In the genomic region with DNA sequence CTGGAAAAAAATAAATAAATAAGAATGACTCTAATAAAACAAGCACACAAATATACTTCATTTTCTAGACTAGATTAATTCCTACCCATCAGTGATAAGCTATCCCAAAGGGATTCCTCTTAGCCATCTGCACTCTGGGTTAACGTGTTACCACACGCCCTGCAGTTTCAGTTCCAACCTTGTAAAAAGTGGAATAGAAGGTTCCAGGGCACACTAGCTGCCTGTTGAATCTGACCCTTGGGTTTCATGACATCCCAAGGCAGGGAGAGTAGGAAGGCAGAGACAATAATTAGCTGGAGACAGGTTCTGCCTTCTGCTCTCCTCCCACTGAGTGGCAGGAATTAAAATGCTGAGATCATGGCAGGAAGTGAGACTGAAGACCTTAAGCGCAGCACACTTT, we compare ENCODE assay signal across 21 cellular contexts. TPM values are rescaled to one million over a fixed set of nuclear protein-coding genes. Genes with fewer than 3 reads are reported as not detected.
A peak's percentile ranks its signal among the peaks of the same experiment; 100 is the strongest.
DNase-seq lines count a peak whose midpoint lies in the region; ATAC-seq and TF ChIP-seq lines count a peak whose summit lies in the region.
"Had no signal": no experiment of that assay in that cellular context is flagged by ENCODE, and none has a peak within 500 bp of the region (broad histone marks: within the 10 kb centered on the region; RNA-seq: fewer than 3 reads in every experiment).

No MANE protein-coding gene starts in this region.

- BruUV-seq in Caco-2 (replicated peaks; lab: Mats Ljungman, UMichigan), result no TSS peak

- H3K4me1 Mint-ChIP-seq in T-helper 17 cell, result peaks cover 15% of the 10 kb centered on the region
- H3K4me1 Mint-ChIP-seq in mesothelial cell of epicardium, result peaks cover 4% of the 10 kb centered on the region
- H3K4me1 Mint-ChIP-seq in Caco-2 (ENCODE audit: low read depth, unreplicated experiment), result no peaks in the 10 kb centered on the region

- DNase-seq in NCI-H2196 (lab: John Stamatoyannopoulos, UW; ENCODE audit: unreplicated experiment) (peak; percentile 34), NCI-H2196 treated with DMSO at 0.1 percent for 48 hours (lab: John Stamatoyannopoulos, UW; ENCODE audit: unreplicated experiment) (no peak), HPDE6-E6E7 (ENCODE audit: extremely low spot score) (peak; percentile 41), T-helper 17 cell (no peak), mesothelial cell of epicardium (ENCODE audit: low spot score in 2 of 2, unreplicated experiment in 2 of 2) (no peak), Caco-2 (no peak)
- DNase-seq: activated CD4-positive, alpha-beta T cell treated with anti-CD3 and anti-CD28 coated beads for 4 hours; left cardiac atrium; NK-92 treated with Interleukin-12 subunit alpha and Interleukin-12 subunit beta, amount 100 ng/mL, for 24 hours; spleen; stomach had no signal

- TF ChIP-seq CTCF in mesothelial cell of epicardium (IDR thresholded peaks at IDR 0.05; ENCODE audit: unreplicated experiment) (no peak), Caco-2 (IDR thresholded peaks at IDR 0.05; ENCODE audit: insufficient read depth in 1 of 2, low read depth in 1 of 2, low read length in 1 of 2, severe bottlenecking in 1 of 2, unreplicated experiment in 1 of 2) (no peak)

- H3K4me3 Mint-ChIP-seq in T-helper 17 cell (no peak overlapping the region), mesothelial cell of epicardium (no peak overlapping the region), Caco-2 (ENCODE audit: unreplicated experiment) (no peak overlapping the region)
- H3K4me3 Mint-ChIP-seq: CD4-positive, CD25-positive, alpha-beta regulatory T cell had no signal

- H3K9me3 ChIP-seq in T-helper 17 cell (ENCODE audit: control insufficient read depth, low read length, poor library complexity, severe bottlenecking) (no peaks in the 10 kb centered on the region), Caco-2 (no peaks in the 10 kb centered on the region)
- H3K9me3 ChIP-seq: ascending aorta, spleen, stomach had no signal

- no peaks in the 10 kb centered on the region; the same call in 1 of the 2 replicates for H3K36me3 ChIP-seq in Caco-2 (ENCODE audit: control insufficient read depth, insufficient read depth, low read length)

- intact Hi-C loops in Caco-2 (cut with micrococcal nuclease; ENCODE audit: unreplicated experiment), result no loop called here

- no peaks in the 10 kb centered on the region for H3K4me1 ChIP-seq in Caco-2
- H3K4me1 ChIP-seq: ascending aorta, stomach had no signal

- H3K27me3 ChIP-seq in Caco-2 (replicated peaks; ENCODE audit: control insufficient read depth, insufficient read depth, low read length), result no peaks in the 10 kb centered on the region
- H3K27me3 ChIP-seq: ascending aorta, hepatocyte, spleen, stomach had no signal

- CTCF ChIA-PET in Caco-2 (lab: Charles Lee), result no interaction called here

- H3K27me3 Mint-ChIP-seq in T-helper 17 cell (no peaks in the 10 kb centered on the region), mesothelial cell of epicardium (ENCODE audit: low read depth) (no peaks in the 10 kb centered on the region), Caco-2 (ENCODE audit: insufficient read depth, unreplicated experiment) (no peaks in the 10 kb centered on the region)
- H3K27me3 Mint-ChIP-seq: CD4-positive, CD25-positive, alpha-beta regulatory T cell had no signal

- peaks cover 7% of the 10 kb centered on the region for H3K36me3 Mint-ChIP-seq in T-helper 17 cell (ENCODE audit: low read depth)
- H3K36me3 Mint-ChIP-seq in mesothelial cell of epicardium, result peaks cover 33% of the 10 kb centered on the region
- H3K36me3 Mint-ChIP-seq in Caco-2 (ENCODE audit: insufficient read depth, unreplicated experiment), result peaks cover 50% of the 10 kb centered on the region

- POLR2A ChIA-PET in Caco-2 (lab: Charles Lee), result no interaction called here

- peaks cover 5% of the 10 kb centered on the region for H3K9me3 Mint-ChIP-seq in mesothelial cell of epicardium
- no peaks in the 10 kb centered on the region for H3K9me3 Mint-ChIP-seq in Caco-2 (ENCODE audit: unreplicated experiment)
- H3K9me3 Mint-ChIP-seq: CD4-positive, CD25-positive, alpha-beta regulatory T cell had no signal

- ATAC-seq in T-helper 17 cell, result no peak
- ATAC-seq in GM18858 (IDR thresholded peaks at IDR 0.05; ENCODE audit: unreplicated experiment), result no peak
- no peak for ATAC-seq in GM21529 (IDR thresholded peaks at IDR 0.05; ENCODE audit: unreplicated experiment)
- ATAC-seq: HCT116, left cardiac atrium, Right ventricle myocardium inferior had no signal

- H3K27ac Mint-ChIP-seq in T-helper 17 cell, result peak overlapping the region; percentile 39
- H3K27ac Mint-ChIP-seq in mesothelial cell of epicardium, result peak overlapping the region; percentile 70
- no peak overlapping the region for H3K27ac Mint-ChIP-seq in Caco-2 (ENCODE audit: unreplicated experiment)

- H3K4me3 ChIP-seq in Caco-2 (ENCODE audit: low read depth, low read length), result no peak overlapping the region
- H3K4me3 ChIP-seq: ascending aorta, hepatocyte, spleen, stomach had no signal

RNA-seq across cellular contexts. Expression of a gene that starts 33.5 kb away (rescaled TPM):
- total RNA-seq in T-helper 17 cell, result 10 to 100 TPM; 23.8 to 26.4 TPM
- total RNA-seq in mesothelial cell of epicardium, result 109 to 128 TPM (median 116 TPM) in 3 replicates
- 40.6 and 46.4 TPM in 2 replicates for total RNA-seq in Caco-2 (2022)

RNA-seq across cellular contexts. Expression of a gene that starts 39.0 kb away (rescaled TPM):
- total RNA-seq in T-helper 17 cell (1 to 10 TPM; 2.1 TPM), mesothelial cell of epicardium (1.6 to 2.7 TPM (median 1.6 TPM) in 3 replicates), Caco-2 (2022) (3.8 and 4.1 TPM in 2 replicates)
- total RNA-seq: ascending aorta, fibroblast of lung, left cardiac atrium, myocyte, posterior vena cava, Right ventricle myocardium inferior had no signal

Comparison
In these comparisons a context has a peak if more than half of its experiments do, and no peak if none do; other contexts are left out.
1. DNase-seq: peak in NCI-H2196 (single experiment) and HPDE6-E6E7 (single experiment); none in NCI-H2196 treated with DMSO at 0.1 percent for 48 hours (single experiment), T-helper 17 cell (0 of 3), mesothelial cell of epicardium (0 of 2) and Caco-2 (0 of 2).